Comparison of ENCODE assay signal across 2 cellular contexts in genomic region chr18:54233228-54233625, GRCh38.
A peak's percentile ranks its signal among the peaks of the same experiment; 100 is the strongest.
TF ChIP-seq lines count a peak whose summit lies in the region.

No MANE protein-coding gene starts in this region.

TF ChIP-seq in GM23338, 12 proteins besides CTCF, POLR2A, EP300 and RAD21:
- TF ChIP-seq EZH2 (IDR thresholded peaks at IDR 0.05; ENCODE audit: low read depth, unreplicated experiment) (no peak), ZNF114 (CRISPR knock-in tag; IDR thresholded peaks at IDR 0.05) (no peak), ZNF462 (CRISPR knock-in tag; IDR thresholded peaks at IDR 0.05) (no peak), POLR2AphosphoS5 (IDR thresholded peaks at IDR 0.05; ENCODE audit: low read depth) (no peak), ETS1 (IDR thresholded peaks at IDR 0.05) (no peak), ZNF331 (CRISPR knock-in tag; IDR thresholded peaks at IDR 0.05; ENCODE audit: low read depth) (no peak), JUNB (IDR thresholded peaks at IDR 0.05; ENCODE audit: unreplicated experiment) (no peak), CREB1 (CRISPR knock-in tag; IDR thresholded peaks at IDR 0.05; ENCODE audit: low read depth) (no peak), NANOG (IDR thresholded peaks at IDR 0.05; ENCODE audit: borderline replicate concordance) (no peak), STAT1 (IDR thresholded peaks at IDR 0.05; ENCODE audit: unreplicated experiment) (no peak), EZH2phosphoT487 (IDR thresholded peaks at IDR 0.05; ENCODE audit: unreplicated experiment) (no peak)
- TF ChIP-seq, protein P1, sequence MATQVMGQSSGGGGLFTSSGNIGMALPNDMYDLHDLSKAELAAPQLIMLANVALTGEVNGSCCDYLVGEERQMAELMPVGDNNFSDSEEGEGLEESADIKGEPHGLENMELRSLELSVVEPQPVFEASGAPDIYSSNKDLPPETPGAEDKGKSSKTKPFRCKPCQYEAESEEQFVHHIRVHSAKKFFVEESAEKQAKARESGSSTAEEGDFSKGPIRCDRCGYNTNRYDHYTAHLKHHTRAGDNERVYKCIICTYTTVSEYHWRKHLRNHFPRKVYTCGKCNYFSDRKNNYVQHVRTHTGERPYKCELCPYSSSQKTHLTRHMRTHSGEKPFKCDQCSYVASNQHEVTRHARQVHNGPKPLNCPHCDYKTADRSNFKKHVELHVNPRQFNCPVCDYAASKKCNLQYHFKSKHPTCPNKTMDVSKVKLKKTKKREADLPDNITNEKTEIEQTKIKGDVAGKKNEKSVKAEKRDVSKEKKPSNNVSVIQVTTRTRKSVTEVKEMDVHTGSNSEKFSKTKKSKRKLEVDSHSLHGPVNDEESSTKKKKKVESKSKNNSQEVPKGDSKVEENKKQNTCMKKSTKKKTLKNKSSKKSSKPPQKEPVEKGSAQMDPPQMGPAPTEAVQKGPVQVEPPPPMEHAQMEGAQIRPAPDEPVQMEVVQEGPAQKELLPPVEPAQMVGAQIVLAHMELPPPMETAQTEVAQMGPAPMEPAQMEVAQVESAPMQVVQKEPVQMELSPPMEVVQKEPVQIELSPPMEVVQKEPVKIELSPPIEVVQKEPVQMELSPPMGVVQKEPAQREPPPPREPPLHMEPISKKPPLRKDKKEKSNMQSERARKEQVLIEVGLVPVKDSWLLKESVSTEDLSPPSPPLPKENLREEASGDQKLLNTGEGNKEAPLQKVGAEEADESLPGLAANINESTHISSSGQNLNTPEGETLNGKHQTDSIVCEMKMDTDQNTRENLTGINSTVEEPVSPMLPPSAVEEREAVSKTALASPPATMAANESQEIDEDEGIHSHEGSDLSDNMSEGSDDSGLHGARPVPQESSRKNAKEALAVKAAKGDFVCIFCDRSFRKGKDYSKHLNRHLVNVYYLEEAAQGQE (IDR thresholded peaks at IDR 0.05; ENCODE audit: unreplicated experiment), result no peak

TF ChIP-seq in endothelial cell of umbilical vein, 7 proteins besides CTCF, POLR2A, EP300 and RAD21:
- peak; percentile 87 for TF ChIP-seq JUN (IDR thresholded peaks at IDR 0.05; ENCODE audit: borderline replicate concordance, insufficient read depth, insufficient read length, low read depth)
- peak; percentile 73 for TF ChIP-seq FOS (IDR thresholded peaks at IDR 0.05; ENCODE audit: borderline replicate concordance, insufficient read depth, low read length)
- TF ChIP-seq, protein P2, sequence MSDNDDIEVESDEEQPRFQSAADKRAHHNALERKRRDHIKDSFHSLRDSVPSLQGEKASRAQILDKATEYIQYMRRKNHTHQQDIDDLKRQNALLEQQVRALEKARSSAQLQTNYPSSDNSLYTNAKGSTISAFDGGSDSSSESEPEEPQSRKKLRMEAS (IDR thresholded peaks at IDR 0.05; ENCODE audit: insufficient read depth, insufficient read length), result no peak
- TF ChIP-seq MYC (IDR thresholded peaks at IDR 0.05; ENCODE audit: low read depth, low read length), result no peak
- no peak for TF ChIP-seq GATA2 (IDR thresholded peaks at IDR 0.05; ENCODE audit: insufficient read depth, insufficient read length, low read depth, low read length)
- TF ChIP-seq EZH2 (IDR thresholded peaks at IDR 0.05; ENCODE audit: borderline replicate concordance, low read depth, low read length, severe bottlenecking), result no peak
- TF ChIP-seq POLR2AphosphoS5 (IDR thresholded peaks at IDR 0.05; ENCODE audit: insufficient read depth, low read depth, low read length), result peak; percentile 37
